In the genomic region with DNA sequence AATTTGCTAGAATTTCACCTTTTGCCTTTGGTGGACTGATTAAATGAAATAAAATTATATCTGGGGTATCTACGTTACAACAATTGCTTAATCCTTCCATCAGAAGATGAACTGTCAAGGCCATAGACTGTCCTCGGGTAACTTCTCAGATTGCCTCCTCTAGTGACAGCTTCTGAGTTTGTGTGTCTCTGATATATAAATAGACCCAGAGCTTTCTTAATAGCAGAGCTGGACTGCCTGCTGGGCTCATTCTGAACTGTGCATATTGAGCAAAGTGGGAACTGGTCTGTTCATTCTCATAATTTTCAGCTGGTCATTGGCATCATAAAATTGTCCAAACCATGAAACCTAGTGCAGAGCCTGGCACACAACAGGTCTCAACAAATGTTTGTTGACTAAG, we compare ENCODE assay signal across 14 cellular contexts.
"Had no signal": no experiment of that assay in that cellular context is flagged by ENCODE, and none has a peak within 500 bp of the region (broad histone marks: within the 10 kb centered on the region; RNA-seq: fewer than 3 reads in every experiment).

No MANE protein-coding gene starts in this region.

- H3K27me3 ChIP-seq: brain microvascular endothelial cell, uterus had no signal

- H3K4me1 ChIP-seq: uterus had no signal

- ATAC-seq: activated CD8-positive, alpha-beta memory T cell treated with anti-CD3 and anti-CD28 coated beads, Interleukin-2, amount 10 ng/mL, durations not matched to agents 7 days and 5 days; activated naive CD4-positive, alpha-beta T cell treated with anti-CD3 and anti-CD28 coated beads, Interleukin-2, amount 50 U/mL, for 72 hours; activated T-cell treated with anti-CD3 and anti-CD28 coated beads, Interleukin-2, amount 50 U/mL, for 4 hours; esophagus mucosa; left lobe of liver had no signal

- DNase-seq: activated CD4-positive, alpha-beta T cell treated with anti-CD3 and anti-CD28 coated beads for 1 hour; activated CD4-positive, alpha-beta T cell treated with anti-CD3 and anti-CD28 coated beads, Interleukin-2, amount 50 U/mL, for 48 hours; activated CD8-positive, alpha-beta memory T cell treated with anti-CD3 and anti-CD28 coated beads, Interleukin-2, amount 10 ng/mL, durations not matched to agents 7 days and 5 days; activated effector memory CD4-positive, alpha-beta T cell treated with anti-CD3 and anti-CD28 coated beads, Interleukin-2, amount 50 U/mL, for 16 hours; activated T-cell treated with anti-CD3 and anti-CD28 coated beads, Interleukin-2, amount 50 U/mL, for 4 hours; brain microvascular endothelial cell; glutamatergic neuron; nephron progenitor cell; stimulated activated CD4-positive, alpha-beta T cell treated with anti-CD3 and anti-CD28 coated beads, Interleukin-4, amount 100 ng/mL, for 4 hours; uterus had no signal

- H3K27ac ChIP-seq: brain microvascular endothelial cell, skin epidermis, uterus had no signal

- H3K9me3 ChIP-seq: uterus had no signal

- H3K4me3 ChIP-seq: skin epidermis, uterus had no signal

- H3K36me3 ChIP-seq: brain microvascular endothelial cell, uterus had no signal
